15 cellular contexts compared by ENCODE assay signal in the genomic region with DNA sequence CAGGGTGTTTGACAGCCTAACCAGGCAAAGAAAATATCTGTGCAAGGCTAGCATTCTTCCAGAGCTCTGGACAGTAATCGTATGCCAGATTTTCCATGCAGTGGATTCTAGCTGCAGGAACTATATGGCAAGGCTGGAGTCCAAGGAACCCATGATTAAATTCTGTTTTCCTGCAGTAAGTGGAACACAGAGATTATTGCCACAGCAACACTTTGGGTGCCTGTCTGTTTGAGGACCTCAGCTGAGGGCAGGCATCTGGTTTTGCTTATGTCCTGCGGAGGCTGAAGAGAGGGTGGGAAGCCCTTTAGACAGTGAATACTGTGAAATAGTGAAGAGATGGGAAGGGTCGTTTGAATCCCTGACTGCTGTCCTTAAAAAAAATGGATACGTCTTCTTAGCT.
DNase-seq lines count a peak whose midpoint lies in the region; ATAC-seq, FAIRE-seq and TF ChIP-seq lines count a peak whose summit lies in the region.
"Had no signal": no experiment of that assay in that cellular context is flagged by ENCODE, and none has a peak within 500 bp of the region (broad histone marks: within the 10 kb centered on the region; RNA-seq: fewer than 3 reads in every experiment).

No MANE protein-coding gene starts in this region.

- H3K4me3 Mint-ChIP-seq in activated naive CD8-positive, alpha-beta T cell treated with anti-CD3 and anti-CD28 coated beads, Interleukin-2, amount 50 U/mL, for 24 hours: peak overlapping the region; percentile 88

- H3K27me3 Mint-ChIP-seq in activated naive CD8-positive, alpha-beta T cell treated with anti-CD3 and anti-CD28 coated beads, Interleukin-2, amount 50 U/mL, for 24 hours: no peaks in the 10 kb centered on the region

- DNase-seq in AG10803 (ENCODE audit: low read depth) (peak; percentile 77), GM12865 (ENCODE audit: low read depth) (no peak), hepatocyte (ENCODE audit: low spot score) (peak; percentile 50), urothelium cell line (ENCODE audit: low spot score) (no peak), MV-4-11 (lab: John Stamatoyannopoulos, UW) (no peak), NCI-H1694 (lab: John Stamatoyannopoulos, UW) (no peak)
- DNase-seq in activated naive CD8-positive, alpha-beta T cell treated with anti-CD3 and anti-CD28 coated beads, Interleukin-2, amount 50 U/mL, for 24 hours: no peak
- DNase-seq: central memory CD4-positive, alpha-beta T cell; foreskin keratinocyte; kidney glomerular epithelial cell; NCI-H1417; stimulated activated CD4-positive, alpha-beta T cell treated with anti-CD3 and anti-CD28 coated beads, Interleukin-15, amount 100 ng/mL, for 24 hours had no signal

- no peaks in the 10 kb centered on the region for H3K9me3 ChIP-seq in hepatocyte (ENCODE audit: low read depth)

- H3K27ac ChIP-seq in hepatocyte: no peak overlapping the region
- H3K27ac ChIP-seq: foreskin keratinocyte had no signal

- peak overlapping the region; percentile 88 for H3K27ac Mint-ChIP-seq in activated naive CD8-positive, alpha-beta T cell treated with anti-CD3 and anti-CD28 coated beads, Interleukin-2, amount 50 U/mL, for 24 hours

- no peak for FAIRE-seq in urothelium cell line (lab: Jason Lieb, UNC)
- FAIRE-seq: H1, HTR-8/SVneo had no signal

- no peak overlapping the region for H3K4me2 ChIP-seq in hepatocyte

- no peaks in the 10 kb centered on the region for H3K79me2 ChIP-seq in hepatocyte

- H3K4me3 ChIP-seq in AG10803 (ENCODE audit: low read length) (no peak overlapping the region), GM12865 (ENCODE audit: low read depth, low read length) (peak overlapping the region; percentile 65), hepatocyte (no peak overlapping the region)

- WGBS in hepatocyte (ENCODE audit: low lambda C conversion rate, missing lambda C conversion rate): 43% methylated on average over 4 of the region's 4 CpGs

- TF ChIP-seq CTCF in AG10803 (conservative IDR thresholded peaks at IDR 0.05; ENCODE audit: low read length) (no peak), GM12865 (IDR thresholded peaks at IDR 0.05; ENCODE audit: insufficient read depth, low read depth, low read length, missing control alignments) (no peak), hepatocyte (IDR thresholded peaks at IDR 0.05; ENCODE audit: poor library complexity) (no peak)

- peaks cover 8% of the 10 kb centered on the region for H3K27me3 ChIP-seq in hepatocyte

- no peaks in the 10 kb centered on the region for H4K20me1 ChIP-seq in hepatocyte (ENCODE audit: insufficient read depth, poor library complexity, severe bottlenecking)

- peaks cover 26% of the 10 kb centered on the region for H3K36me3 Mint-ChIP-seq in activated naive CD8-positive, alpha-beta T cell treated with anti-CD3 and anti-CD28 coated beads, Interleukin-2, amount 50 U/mL, for 24 hours (ENCODE audit: low read depth)

- H2AFZ ChIP-seq in hepatocyte: no peak overlapping the region

- peaks cover 23% of the 10 kb centered on the region for H3K4me1 ChIP-seq in hepatocyte (ENCODE audit: insufficient read depth)
- H3K4me1 ChIP-seq: foreskin keratinocyte had no signal

- no peak for ATAC-seq in activated naive CD8-positive, alpha-beta T cell treated with anti-CD3 and anti-CD28 coated beads, Interleukin-2, amount 50 U/mL, for 24 hours
- no peak for ATAC-seq in GM19035 (IDR thresholded peaks at IDR 0.05; ENCODE audit: unreplicated experiment)
- ATAC-seq: foreskin keratinocyte had no signal

- no peaks in the 10 kb centered on the region for H3K36me3 ChIP-seq in hepatocyte (replicated peaks; ENCODE audit: insufficient read depth, low read depth)

- no peaks in the 10 kb centered on the region for H3K9me2 ChIP-seq in hepatocyte (replicated peaks; ENCODE audit: insufficient read depth)

- peaks cover 44% of the 10 kb centered on the region for H3K4me1 Mint-ChIP-seq in activated naive CD8-positive, alpha-beta T cell treated with anti-CD3 and anti-CD28 coated beads, Interleukin-2, amount 50 U/mL, for 24 hours

- H3K9me3 Mint-ChIP-seq in activated naive CD8-positive, alpha-beta T cell treated with anti-CD3 and anti-CD28 coated beads, Interleukin-2, amount 50 U/mL, for 24 hours: no peaks in the 10 kb centered on the region

Comparison
In these comparisons a context has a peak if more than half of its experiments do, and no peak if none do; other contexts are left out.
1. DNase-seq: peak in AG10803 (single experiment) and hepatocyte (single experiment); none in GM12865 (single experiment), activated naive CD8-positive, alpha-beta T cell treated with anti-CD3 and anti-CD28 coated beads, Interleukin-2, amount 50 U/mL, for 24 hours (single experiment), urothelium cell line (single experiment), MV-4-11 (single experiment) and NCI-H1694 (single experiment).